ENCODE assay signal across 4 cellular contexts in genomic region chr12:71407732-71408131, GRCh38.
TF ChIP-seq lines count a peak whose summit lies in the region.

No MANE protein-coding gene starts in this region.

TF ChIP-seq in HepG2, 621 proteins besides CTCF, POLR2A, EP300 and RAD21:
- TF ChIP-seq MAFF (IDR thresholded peaks at IDR 0.05; ENCODE audit: low read depth, low read length) (peak; percentile 42; the same call in 1 of the 2 replicates), RELA (CRISPR knock-in tag; IDR thresholded peaks at IDR 0.05) (no peak), MAFK (conservative IDR thresholded peaks at IDR 0.05 in 1 of 2, IDR thresholded peaks at IDR 0.05 in 1 of 2; ENCODE audit: low read length in 2 of 2) (peak in 1 of 2 experiments; percentile 61; a peak in 2 of 4 replicates)
TF ChIP-seq in HepG2: peak in this region for 2.

TF ChIP-seq in A549, 52 proteins besides CTCF, POLR2A, EP300 and RAD21:
- TF ChIP-seq MAFK (IDR thresholded peaks at IDR 0.05; ENCODE audit: partially characterized antibody) (peak; percentile 53), TFCP2L1 (CRISPR knock-in tag; IDR thresholded peaks at IDR 0.05) (no peak)

TF ChIP-seq in IMR-90, 13 proteins besides CTCF, POLR2A, EP300 and RAD21:
- TF ChIP-seq MAZ (IDR thresholded peaks at IDR 0.05; ENCODE audit: borderline replicate concordance, low read depth, low read length) (no peak), MAFK (IDR thresholded peaks at IDR 0.05; ENCODE audit: low read depth, low read length) (0 out of 2 replicates have a peak, but pooled peaks have one; percentile 3)

TF ChIP-seq in K562, 482 proteins besides CTCF, POLR2A, EP300 and RAD21:
- TF ChIP-seq MAFG (tag; conservative IDR thresholded peaks at IDR 0.05) (peak; percentile 31), C11orf30 (IDR thresholded peaks at IDR 0.05; ENCODE audit: low read depth) (peak; percentile 50; the same call in 1 of the 2 replicates), SLC30A9 (CRISPR knock-in tag; IDR thresholded peaks at IDR 0.05) (no peak), TAF15 (IDR thresholded peaks at IDR 0.05; ENCODE audit: low read depth, low read length) (no peak), ZFP36 (IDR thresholded peaks at IDR 0.05; ENCODE audit: low read depth, low read length, partially characterized antibody) (no peak), SIN3A (IDR thresholded peaks at IDR 0.05; ENCODE audit: borderline replicate concordance in 2 of 2, control insufficient read depth in 1 of 2, low read depth in 2 of 2, low read length in 2 of 2) (no peak), ZNF316 (IDR thresholded peaks at IDR 0.05) (peak; percentile 83), MAFF (IDR thresholded peaks at IDR 0.05; ENCODE audit: low read length) (peak; percentile 12; the same call in 1 of the 2 replicates)
TF ChIP-seq in K562: peak in this region for 4.
